18 cellular contexts compared by ENCODE assay signal in genomic region chr9:121694582-121694981, GRCh38. TPM values are rescaled to one million over a fixed set of nuclear protein-coding genes. Genes with fewer than 3 reads are reported as not detected.
A peak's percentile ranks its signal among the peaks of the same experiment; 100 is the strongest.
DNase-seq lines count a peak whose midpoint lies in the region; ATAC-seq and TF ChIP-seq lines count a peak whose summit lies in the region.
"Had no signal": no experiment of that assay in that cellular context is flagged by ENCODE, and none has a peak within 500 bp of the region (broad histone marks: within the 10 kb centered on the region; RNA-seq: fewer than 3 reads in every experiment).

No MANE protein-coding gene starts in this region.

- H3K4me1 ChIP-seq in mammary epithelial cell (ENCODE audit: insufficient read depth, low read length) (peaks cover 13% of the 10 kb centered on the region), breast epithelium (peaks cover 0 to 2% of the 10 kb centered on the region in 2 donors), IMR-90 (ENCODE audit: control insufficient read depth, insufficient read depth, low read length) (peaks cover 14% of the 10 kb centered on the region), endodermal cell (ENCODE audit: control insufficient read depth, insufficient read depth, low read length) (peaks cover 27% of the 10 kb centered on the region), sigmoid colon (peaks cover 0 to 56% (median 48%) of the 10 kb centered on the region in 4 donors)
- peaks cover 8% of the 10 kb centered on the region for H3K4me1 ChIP-seq in CD8-positive, alpha-beta T cell (ENCODE audit: insufficient read depth, low read length)

- no peak overlapping the region for H3K4me3 Mint-ChIP-seq in endodermal cell
- no peak overlapping the region for H3K4me3 Mint-ChIP-seq in CD8-positive, alpha-beta T cell
- H3K4me3 Mint-ChIP-seq: B cell; CD8-positive, alpha-beta memory T cell; IgD-negative memory B cell had no signal

- CTCF ChIA-PET in mammary epithelial cell (lab: Charles Lee; ENCODE audit: low non-redundant PET) = interaction anchor here (0.7 kb wide), 1 partner anchor 291 kb away, joined by 4 read pairs; no protein-coding TSS in a partner anchor
- CTCF ChIA-PET in IMR-90 (lab: Yijun Ruan, JAX) = interaction anchor here (1.7 kb wide), 1 partner anchor 405 kb away, joined by 3 read pairs; no protein-coding TSS in a partner anchor
- CTCF ChIA-PET in CD8-positive, alpha-beta T cell (lab: Charles Lee) = interaction anchor here (1.3 kb wide), 1 partner anchor 9 kb away, joined by 5 read pairs; no protein-coding TSS in a partner anchor

- H3K79me1 ChIP-seq in IMR-90 (ENCODE audit: low read depth in 1 of 2, low read length in 2 of 2) = peaks cover 0 to 11% of the 10 kb centered on the region in 2 experiments; a peak in 2 of 4 replicates

- H3K27me3 ChIP-seq in mammary epithelial cell (ENCODE audit: insufficient read depth, low read length) (no peaks in the 10 kb centered on the region), breast epithelium (no peaks in the 10 kb centered on the region), IMR-90 (ENCODE audit: control insufficient read depth, insufficient read depth, low read length) (no peaks in the 10 kb centered on the region), endodermal cell (ENCODE audit: control insufficient read depth, insufficient read depth, low read length, poor library complexity, severe bottlenecking) (no peaks in the 10 kb centered on the region), sigmoid colon (no peaks in the 10 kb centered on the region)
- H3K27me3 ChIP-seq in CD8-positive, alpha-beta T cell (ENCODE audit: insufficient read depth, low read length) = peaks cover 18% of the 10 kb centered on the region

- no peak overlapping the region for H3K18ac ChIP-seq in IMR-90 (ENCODE audit: low read depth, low read length)

- H3K79me2 ChIP-seq in mammary epithelial cell (ENCODE audit: insufficient read depth, low read length) = peaks cover 2% of the 10 kb centered on the region

- peaks cover 18% of the 10 kb centered on the region for H3K9me1 ChIP-seq in IMR-90 (ENCODE audit: insufficient read depth, low read length)

- no peak overlapping the region for H3K9ac ChIP-seq in mammary epithelial cell (ENCODE audit: insufficient read depth, low read length)
- H3K9ac ChIP-seq in IMR-90 (ENCODE audit: low read depth, low read length) = no peak overlapping the region
- H3K9ac ChIP-seq in endodermal cell (ENCODE audit: extremely low read depth, low read length, poor library complexity, severe bottlenecking) = no peak overlapping the region
- H3K9ac ChIP-seq: BLaER1 treated with 17β-estradiol and CSF1 and Interleukin-3, amounts not matched to agents 10 nM and 100 nM had no signal

- TF ChIP-seq EP300 in sigmoid colon (IDR thresholded peaks at IDR 0.05) = no peak

- POLR2A ChIA-PET in IMR-90 (lab: Charles Lee; ENCODE audit: unreplicated experiment) = no interaction called here
- POLR2A ChIA-PET in CD8-positive, alpha-beta T cell (lab: Charles Lee) = no interaction called here

- H4K20me1 ChIP-seq in mammary epithelial cell (ENCODE audit: insufficient read depth, low read length) (no peaks in the 10 kb centered on the region), IMR-90 (ENCODE audit: insufficient read depth, low read length) (peaks cover 14% of the 10 kb centered on the region)

- no peak overlapping the region for H2BK15ac ChIP-seq in IMR-90 (ENCODE audit: low read depth, low read length)

- H3K56ac ChIP-seq in IMR-90 (ENCODE audit: extremely low read depth, insufficient read depth, low read length) = no peak overlapping the region

- DNase-seq in mammary epithelial cell (no peak), breast epithelium (ENCODE audit: low spot score in 2 of 2) (no peak), IMR-90 (no peak), endodermal cell (no peak), sigmoid colon (peak; percentile 57), NCI-H446 (lab: John Stamatoyannopoulos, UW) (no peak)
- DNase-seq in CD8-positive, alpha-beta T cell = no peak
- DNase-seq: CD8-positive, alpha-beta memory T cell; COR-L47; DMS153; DMS79; GDM1; GOT3; H7 had no signal

- H3K36me3 ChIP-seq in mammary epithelial cell (ENCODE audit: insufficient read depth, low read length) (no peaks in the 10 kb centered on the region), breast epithelium (no peaks in the 10 kb centered on the region), IMR-90 (ENCODE audit: control insufficient read depth, insufficient read depth, low read length) (no peaks in the 10 kb centered on the region), endodermal cell (ENCODE audit: control insufficient read depth, insufficient read depth, low read length) (no peaks in the 10 kb centered on the region), sigmoid colon (no peaks in the 10 kb centered on the region)
- H3K36me3 ChIP-seq in CD8-positive, alpha-beta T cell (ENCODE audit: insufficient read depth, low read length) = no peaks in the 10 kb centered on the region
- H3K36me3 ChIP-seq: BLaER1 treated with 17β-estradiol and CSF1 and Interleukin-3, amounts not matched to agents 10 nM and 100 nM had no signal

- H3K27ac ChIP-seq in mammary epithelial cell (ENCODE audit: insufficient read depth, low read depth, low read length) (no peak overlapping the region), breast epithelium (no peak overlapping the region), IMR-90 (ENCODE audit: insufficient read depth, low read length) (no peak overlapping the region), endodermal cell (ENCODE audit: low read depth, low read length) (peak overlapping the region; percentile 6), sigmoid colon (peak overlapping the region in 1 of 4 donors; percentile 8)
- H3K27ac ChIP-seq in CD8-positive, alpha-beta T cell (ENCODE audit: low read depth, low read length) = no peak overlapping the region
- H3K27ac ChIP-seq: BLaER1 treated with 17β-estradiol and CSF1 and Interleukin-3, amounts not matched to agents 10 nM and 100 nM had no signal

- H2BK120ac ChIP-seq in IMR-90 (ENCODE audit: low read depth, low read length) = no peak overlapping the region

- no peak overlapping the region for H3K4me3 ChIP-seq in mammary epithelial cell (replicated peaks in 1 of 3; ENCODE audit: insufficient read depth in 1 of 3, low read depth in 2 of 3, low read length in 3 of 3)
- no peak overlapping the region for H3K4me3 ChIP-seq in breast epithelium
- H3K4me3 ChIP-seq in IMR-90 (ENCODE audit: insufficient read depth, low read depth, low read length) = no peak overlapping the region
- H3K4me3 ChIP-seq in endodermal cell (ENCODE audit: low read length) = no peak overlapping the region
- H3K4me3 ChIP-seq in sigmoid colon = no peak overlapping the region
- H3K4me3 ChIP-seq in CD8-positive, alpha-beta T cell (ENCODE audit: low read depth, low read length) = no peak overlapping the region
- H3K4me3 ChIP-seq: BLaER1 treated with 17β-estradiol and CSF1 and Interleukin-3, amounts not matched to agents 10 nM and 100 nM had no signal

- H2BK20ac ChIP-seq in IMR-90 (ENCODE audit: low read depth, low read length) = 0 out of 2 replicates have a peak overlapping the region, but pooled peaks have one; percentile 1

- no peak overlapping the region for H4K8ac ChIP-seq in IMR-90 (ENCODE audit: low read depth in 2 of 2, low read length in 2 of 2)

- WGBS in mammary epithelial cell (ENCODE audit: low coverage, missing lambda C conversion rate) = 50% methylated on average over 2 of the region's 5 CpGs
- no CpG with 5 or more reads among the region's 5 CpGs for WGBS in IMR-90 (ENCODE audit: extremely low coverage in 2 of 2, insufficient read length in 1 of 2), 2 experiments
- WGBS in endodermal cell (ENCODE audit: insufficient coverage in 1 of 2, insufficient read length in 1 of 2), 2 experiments = 76 to 91% methylated on average over 2 to 5 of the region's 5 CpGs
- 82 to 93% methylated on average over 5 of the region's 5 CpGs for WGBS in sigmoid colon, 2 donors

- no peaks in the 10 kb centered on the region for H3K36me3 Mint-ChIP-seq in endodermal cell (ENCODE audit: low read depth)
- H3K36me3 Mint-ChIP-seq in CD8-positive, alpha-beta T cell = no peaks in the 10 kb centered on the region
- H3K36me3 Mint-ChIP-seq: CD8-positive, alpha-beta memory T cell had no signal

- no peak overlapping the region for H3K27ac Mint-ChIP-seq in endodermal cell
- H3K27ac Mint-ChIP-seq in CD8-positive, alpha-beta T cell = no peak overlapping the region
- H3K27ac Mint-ChIP-seq: B cell; CD8-positive, alpha-beta memory T cell; IgD-negative memory B cell had no signal

- BruUV-seq in mammary epithelial cell (replicated peaks; lab: Mats Ljungman, UMichigan) (no TSS peak), IMR-90 (replicated peaks; lab: Mats Ljungman, UMichigan) (no TSS peak)

- no peak for TF ChIP-seq RAD21 in IMR-90 (IDR thresholded peaks at IDR 0.05; ENCODE audit: low read length)

- no peak for ATAC-seq in IMR-90 (ENCODE audit: low read depth)
- ATAC-seq in CD8-positive, alpha-beta T cell = no peak
- ATAC-seq: HCT116 had no signal

- H3K4me2 ChIP-seq in mammary epithelial cell (ENCODE audit: insufficient read depth, low read depth, low read length) (no peak overlapping the region), IMR-90 (ENCODE audit: low read depth, low read length) (no peak overlapping the region)

- H2BK5ac ChIP-seq in IMR-90 (ENCODE audit: low read depth, low read length, poor library complexity, severe bottlenecking) = no peak overlapping the region

- TF ChIP-seq CTCF in mammary epithelial cell (conservative IDR thresholded peaks at IDR 0.05 in 1 of 2, IDR thresholded peaks at IDR 0.05 in 1 of 2; ENCODE audit: extremely low read depth in 1 of 2, insufficient read depth in 1 of 2, low read depth in 1 of 2, low read length in 2 of 2) = no peak
- TF ChIP-seq CTCF in breast epithelium (IDR thresholded peaks at IDR 0.05) = no peak
- no peak for TF ChIP-seq CTCF in IMR-90 (conservative IDR thresholded peaks at IDR 0.05; ENCODE audit: low read depth, low read length)
- no peak for TF ChIP-seq CTCF in endodermal cell (conservative IDR thresholded peaks at IDR 0.05)
- no peak for TF ChIP-seq CTCF in sigmoid colon (IDR thresholded peaks at IDR 0.05)
- TF ChIP-seq CTCF in CD8-positive, alpha-beta T cell (IDR thresholded peaks at IDR 0.05) = no peak

- H3K27me3 Mint-ChIP-seq in endodermal cell (ENCODE audit: insufficient read depth) = peaks cover 7% of the 10 kb centered on the region
- H3K27me3 Mint-ChIP-seq in CD8-positive, alpha-beta T cell (ENCODE audit: low read depth) = peaks cover 24% of the 10 kb centered on the region

- H4K5ac ChIP-seq in IMR-90 (ENCODE audit: low read depth, low read length) = no peak overlapping the region

- no peak overlapping the region for H2AK5ac ChIP-seq in IMR-90 (ENCODE audit: low read depth, low read length)

- TF ChIP-seq POLR2A in breast epithelium (IDR thresholded peaks at IDR 0.05) (no peak), IMR-90 (IDR thresholded peaks at IDR 0.05; ENCODE audit: low read depth, low read length) (no peak), sigmoid colon (IDR thresholded peaks at IDR 0.05) (no peak)

- H2AK9ac ChIP-seq in IMR-90 (replicated peaks; ENCODE audit: low read depth, low read length, poor library complexity) = no peak overlapping the region

- H3K23ac ChIP-seq in IMR-90 (ENCODE audit: low read depth, low read length) = no peak overlapping the region

- H2AFZ ChIP-seq in mammary epithelial cell (ENCODE audit: low read depth, low read length) (peak overlapping the region; percentile 51), IMR-90 (replicated peaks; ENCODE audit: low read length, poor library complexity) (no peak overlapping the region)

- dilution Hi-C loops in mammary epithelial cell (cut with HindIII; ENCODE audit: low sequenced_read_pairs) = loop anchor here (5.0 kb wide), 3 partner anchors 38 to 93 kb away; no protein-coding TSS in a partner anchor
- dilution Hi-C loops in IMR-90 (cut with HindIII; ENCODE audit: low sequenced_read_pairs, unreplicated experiment) = no loop called here

- no peak overlapping the region for H3K14ac ChIP-seq in IMR-90 (replicated peaks; ENCODE audit: low read depth, low read length)

- no peaks in the 10 kb centered on the region for H3K9me3 Mint-ChIP-seq in endodermal cell
- no peaks in the 10 kb centered on the region for H3K9me3 Mint-ChIP-seq in CD8-positive, alpha-beta T cell
- H3K9me3 Mint-ChIP-seq: CD8-positive, alpha-beta memory T cell; IgD-negative memory B cell had no signal

- in situ Hi-C loops in mammary epithelial cell (cut with MboI; ENCODE audit: low sequenced_read_pairs in 2 of 2) = no loop called here
- in situ Hi-C loops in IMR-90 (cut with MboI; ENCODE audit: low sequenced_read_pairs) = no loop called here

- no peaks in the 10 kb centered on the region for H3K9me3 ChIP-seq in mammary epithelial cell (replicated peaks; ENCODE audit: insufficient read depth, low read length)
- H3K9me3 ChIP-seq in breast epithelium = no peaks in the 10 kb centered on the region
- H3K9me3 ChIP-seq in IMR-90 (ENCODE audit: control insufficient read depth, insufficient read depth, low read length) = no peaks in the 10 kb centered on the region
- H3K9me3 ChIP-seq in endodermal cell (ENCODE audit: control insufficient read depth, low read length) = no peaks in the 10 kb centered on the region
- no peaks in the 10 kb centered on the region for H3K9me3 ChIP-seq in sigmoid colon
- no peaks in the 10 kb centered on the region for H3K9me3 ChIP-seq in CD8-positive, alpha-beta T cell (ENCODE audit: low read length)
- H3K9me3 ChIP-seq: BLaER1 treated with 17β-estradiol and CSF1 and Interleukin-3, amounts not matched to agents 10 nM and 100 nM had no signal

- intact Hi-C loops in mammary epithelial cell (cut with micrococcal nuclease) = no loop called here
- intact Hi-C loops in breast epithelium (cut with DNase I; ENCODE audit: low total_unique reads) = loop anchor here (5.0 kb wide), 1 partner anchor 147 kb away; no protein-coding TSS in a partner anchor
- intact Hi-C loops in IMR-90 (cut with micrococcal nuclease) = no loop called here
- intact Hi-C loops in sigmoid colon (cut with DNase I) = loop anchor here (10.0 kb wide), 1 partner anchor 200 kb away; no protein-coding TSS in a partner anchor
- intact Hi-C loops in CD8-positive, alpha-beta T cell (cut with DNase I, micrococcal nuclease) = no loop called here

- H3K4ac ChIP-seq in IMR-90 (ENCODE audit: low read depth, low read length) = no peak overlapping the region

- no peak overlapping the region for H4K91ac ChIP-seq in IMR-90 (ENCODE audit: insufficient read depth, low read depth, low read length)

- peaks cover 25% of the 10 kb centered on the region for H3K4me1 Mint-ChIP-seq in endodermal cell
- H3K4me1 Mint-ChIP-seq in CD8-positive, alpha-beta T cell (ENCODE audit: low read depth) = peaks cover 16% of the 10 kb centered on the region

RNA-seq across cellular contexts. Expression of gene DAB2IP, which starts 43.1 kb away (rescaled TPM):
- total RNA-seq in mammary epithelial cell (100 to 1,000 TPM in 1 of 2 donors, 10 to 100 TPM in 1; 78.4 to 103 TPM), breast epithelium (10 to 100 TPM; 16.0 to 56.0 (median 55.8) TPM), IMR-90 (2012; rRNA removed) (5.6 and 6.1 TPM in 2 replicates), endodermal cell (10 to 100 TPM; 70.7 to 71.0 TPM), sigmoid colon (10 to 100 TPM; 20.1 to 50.7 (median 39.9) TPM)
- polyA plus RNA-seq in mammary epithelial cell (60.0 TPM), IMR-90 (2012; rRNA removed) (17.2 and 20.4 TPM in 2 replicates), sigmoid colon (10 to 100 TPM; 25.8 to 52.4 (median 34.7) TPM)
- 122 TPM for polyA minus RNA-seq in mammary epithelial cell
- polyA plus RNA-seq in IMR-90 (2012; cell fraction: cytosol; rRNA removed) = 12.2 and 16.5 TPM in 2 replicates
- 27.8 and 42.5 TPM in 2 replicates for polyA plus RNA-seq in IMR-90 (2012; cell fraction: nucleus; rRNA removed; ENCODE audit: low replicate concordance)
- 33.4 TPM for polyA plus RNA-seq in endodermal cell (2013, experiment 1 of 2)
- 36.0 TPM for polyA plus RNA-seq in endodermal cell (2013, experiment 2 of 2)
- total RNA-seq in CD8-positive, alpha-beta T cell = 1 to 10 TPM in 1 of 2 experiments, under 1 TPM in 1; 0.58 to 1.2 TPM
- polyA plus RNA-seq: IgD-negative memory B cell had no signal

Comparison
In these comparisons a context has a peak if more than half of its experiments do, and no peak if none do; other contexts are left out.
1. intact Hi-C loops: an anchor here in breast epithelium (5.0 kb wide) and sigmoid colon (10.0 kb wide); none called in mammary epithelial cell, IMR-90 and CD8-positive, alpha-beta T cell.